In the genomic region with DNA sequence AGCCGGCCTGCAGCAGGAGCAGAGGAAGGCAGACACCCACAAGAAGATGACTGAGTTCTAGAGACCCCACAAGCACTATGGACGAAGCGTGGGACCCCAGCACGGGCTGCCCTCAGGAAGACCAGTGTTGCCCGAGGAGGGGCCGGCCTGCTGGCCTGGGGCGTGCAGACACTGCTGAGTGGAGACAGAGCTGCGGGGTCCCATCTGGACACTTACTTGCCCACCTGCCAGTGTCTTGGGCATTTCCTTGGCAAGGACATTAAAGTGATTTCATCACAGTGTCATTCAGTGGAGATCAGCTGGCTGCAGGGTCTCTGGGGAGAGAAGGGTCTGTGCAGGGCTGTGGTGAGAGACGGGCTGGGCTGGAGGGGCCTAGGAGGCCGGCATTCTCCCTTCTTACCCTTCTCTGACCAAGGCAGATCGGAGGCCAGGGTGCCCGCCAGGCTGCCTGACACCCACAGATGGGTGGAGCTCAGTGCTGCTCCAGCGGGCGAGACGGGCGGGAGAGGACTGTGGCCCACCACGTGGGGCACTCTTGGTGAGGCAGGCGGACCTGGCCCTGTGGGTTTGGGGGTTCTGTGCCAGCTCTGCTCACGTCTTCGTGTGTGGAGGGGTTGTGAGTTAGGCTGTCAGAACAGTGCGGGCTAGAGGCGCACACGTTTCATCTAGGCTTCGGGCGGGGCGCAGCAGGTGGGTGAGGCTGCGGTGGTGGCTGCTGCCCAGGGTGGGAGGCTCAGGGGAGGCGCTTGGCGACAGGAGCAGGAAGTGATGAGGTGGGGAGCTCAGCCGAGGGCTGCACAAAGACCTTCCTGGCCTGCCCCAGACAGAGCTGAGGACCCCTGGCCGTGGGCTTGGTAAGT, we compare ENCODE assay signal across 8 cellular contexts. TPM values are rescaled to one million over a fixed set of nuclear protein-coding genes. Genes with fewer than 3 reads are reported as not detected.
DNase-seq lines count a peak whose midpoint lies in the region; ATAC-seq, FAIRE-seq and TF ChIP-seq lines count a peak whose summit lies in the region.

A gene with protein sequence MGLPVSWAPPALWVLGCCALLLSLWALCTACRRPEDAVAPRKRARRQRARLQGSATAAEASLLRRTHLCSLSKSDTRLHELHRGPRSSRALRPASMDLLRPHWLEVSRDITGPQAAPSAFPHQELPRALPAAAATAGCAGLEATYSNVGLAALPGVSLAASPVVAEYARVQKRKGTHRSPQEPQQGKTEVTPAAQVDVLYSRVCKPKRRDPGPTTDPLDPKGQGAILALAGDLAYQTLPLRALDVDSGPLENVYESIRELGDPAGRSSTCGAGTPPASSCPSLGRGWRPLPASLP (plus strand): TSS at position 806 of the 860 bp plus-strand sequence. CDS start 886 bp downstream, outside the sequence.

- H3K4me3 ChIP-seq in CD4-positive, CD25-positive, alpha-beta regulatory T cell (ENCODE audit: low read depth, low read length), result peak within 1 kb of the TSS; percentile 84
- H3K4me3 ChIP-seq in Karpas-422 (ENCODE audit: low read length) (no peak within 1 kb of the TSS), HepG2 (replicated peaks in 1 of 3; ENCODE audit: insufficient read depth in 1 of 3, low read depth in 2 of 3, low read length in 3 of 3) (peak within 1 kb of the TSS; percentile 46 to 93 (median 85); a peak in 5 of 6 replicates), stomach (peak within 1 kb of the TSS; percentile 40 to 61 (median 52))

- no peaks in the 10 kb centered on the region for H3K9me3 Mint-ChIP-seq in CD4-positive, CD25-positive, alpha-beta regulatory T cell
- no peaks in the 10 kb centered on the region for H3K9me3 Mint-ChIP-seq in activated T-helper 1 cell treated with anti-CD3 and anti-CD28 coated beads, Interleukin-12 subunit alpha, Interleukin-12 subunit beta, Interleukin-2, Interleukin-4 antibody, amounts not matched to agents 30 ng/mL and 10 ng/mL and 1 ng/mL, durations not matched to agents 14 hours and 24 hours and 36 hours

- peaks cover 18% of the 10 kb centered on the region for H3K36me3 Mint-ChIP-seq in CD4-positive, CD25-positive, alpha-beta regulatory T cell
- H3K36me3 Mint-ChIP-seq in activated T-helper 1 cell treated with anti-CD3 and anti-CD28 coated beads, Interleukin-12 subunit alpha, Interleukin-12 subunit beta, Interleukin-2, Interleukin-4 antibody, amounts not matched to agents 30 ng/mL and 10 ng/mL and 1 ng/mL, durations not matched to agents 14 hours and 24 hours and 36 hours (ENCODE audit: low read depth), result peaks cover 18% of the 10 kb centered on the region

- peak; percentile 68 to 72 for ATAC-seq in CD4-positive, CD25-positive, alpha-beta regulatory T cell (ENCODE audit: low read depth in 2 of 2)
- no peak for ATAC-seq in HepG2
- ATAC-seq in GM18870 (IDR thresholded peaks at IDR 0.05; ENCODE audit: unreplicated experiment), result no peak

- no peaks in the 10 kb centered on the region for H3K9me3 ChIP-seq in CD4-positive, CD25-positive, alpha-beta regulatory T cell (ENCODE audit: control insufficient read depth in 2 of 2, low read length in 2 of 2)
- H3K9me3 ChIP-seq in Karpas-422 (ENCODE audit: low read length), result no peaks in the 10 kb centered on the region
- H3K9me3 ChIP-seq in HepG2 (ENCODE audit: low read length), result no peaks in the 10 kb centered on the region
- H3K9me3 ChIP-seq in stomach, result no peaks in the 10 kb centered on the region

- H3K79me2 ChIP-seq in Karpas-422 (ENCODE audit: low read length) (peaks cover 6% of the 10 kb centered on the region; the same call in 1 of the 2 replicates), HepG2 (ENCODE audit: insufficient read depth, low read length) (peaks cover 33% of the 10 kb centered on the region)

- H3K4me2 ChIP-seq in Karpas-422 (ENCODE audit: low read depth, low read length, poor library complexity, severe bottlenecking), result peak within 1 kb of the TSS; percentile 5
- peak within 1 kb of the TSS; percentile 90 for H3K4me2 ChIP-seq in HepG2 (ENCODE audit: low read depth, low read length)

- POLR2A ChIA-PET in HepG2 (lab: Yijun Ruan, JAX), result interaction anchor here (0.7 to 7.3 kb wide), 8 partner anchors 9 to 243 kb away, joined by 3 to 190 read pairs (median 16); partner anchors contain the start of genes ARFRP1, SAMD10, TPD52L2 and ZGPAT

- no peaks in the 10 kb centered on the region for H3K9me2 ChIP-seq in Karpas-422 (replicated peaks; ENCODE audit: insufficient read depth, low read length)

- H3K36me3 ChIP-seq in CD4-positive, CD25-positive, alpha-beta regulatory T cell (ENCODE audit: control insufficient read depth, insufficient read depth, low read length), result peaks cover 15% of the 10 kb centered on the region
- no peaks in the 10 kb centered on the region; the same call in 1 of the 2 replicates for H3K36me3 ChIP-seq in Karpas-422 (ENCODE audit: insufficient read depth, low read length)
- H3K36me3 ChIP-seq in HepG2 (replicated peaks in 1 of 2; ENCODE audit: control insufficient read depth in 1 of 2, insufficient read depth in 2 of 2, low read length in 2 of 2), result peaks cover 30 to 32% of the 10 kb centered on the region in 2 experiments
- peaks cover 22 to 37% (median 35%) of the 10 kb centered on the region in 4 donors for H3K36me3 ChIP-seq in stomach

- DNase-seq in CD4-positive, CD25-positive, alpha-beta regulatory T cell, result peak; percentile 73 to 96 (median 86)
- peak; percentile 61 for DNase-seq in Karpas-422
- DNase-seq in activated T-helper 1 cell treated with anti-CD3 and anti-CD28 coated beads, Interleukin-12 subunit alpha, Interleukin-12 subunit beta, Interleukin-2, Interleukin-4 antibody, amounts not matched to agents 30 ng/mL and 10 ng/mL and 1 ng/mL, durations not matched to agents 14 hours and 24 hours and 36 hours (ENCODE audit: low spot score), result peak; percentile 53
- DNase-seq in HepG2 (ENCODE audit: low spot score), result no peak
- peak; percentile 71 for DNase-seq in stomach
- no peak for DNase-seq in DMS153 (lab: John Stamatoyannopoulos, UW)
- no peak for DNase-seq in NCI-H1417 (lab: John Stamatoyannopoulos, UW)

- H3K4me1 Mint-ChIP-seq in CD4-positive, CD25-positive, alpha-beta regulatory T cell, result peaks cover 0 to 23% (median 11%) of the 10 kb centered on the region in 4 donors
- H3K4me1 Mint-ChIP-seq in activated T-helper 1 cell treated with anti-CD3 and anti-CD28 coated beads, Interleukin-12 subunit alpha, Interleukin-12 subunit beta, Interleukin-2, Interleukin-4 antibody, amounts not matched to agents 30 ng/mL and 10 ng/mL and 1 ng/mL, durations not matched to agents 14 hours and 24 hours and 36 hours (ENCODE audit: low read depth), result peaks cover 21% of the 10 kb centered on the region

- no peak within 1 kb of the TSS for H3K9ac ChIP-seq in Karpas-422 (ENCODE audit: low read length)
- H3K9ac ChIP-seq in HepG2 (ENCODE audit: insufficient read depth, low read depth, low read length), result peak within 1 kb of the TSS; percentile 72

- no peak for TF ChIP-seq RAD21 in HepG2 (CRISPR knock-in tag; IDR thresholded peaks at IDR 0.05)

- in situ Hi-C loops in HepG2 (cut with HindIII; ENCODE audit: extremely low pct_ligation_motif_present, low pct_unique_long_range_greater_than_20kb), result no loop called here

- H3K4me3 Mint-ChIP-seq in CD4-positive, CD25-positive, alpha-beta regulatory T cell, result peak within 1 kb of the TSS; percentile 88 to 94 (median 93)
- peak within 1 kb of the TSS; percentile 79 for H3K4me3 Mint-ChIP-seq in activated T-helper 1 cell treated with anti-CD3 and anti-CD28 coated beads, Interleukin-12 subunit alpha, Interleukin-12 subunit beta, Interleukin-2, Interleukin-4 antibody, amounts not matched to agents 30 ng/mL and 10 ng/mL and 1 ng/mL, durations not matched to agents 14 hours and 24 hours and 36 hours

- CTCF ChIA-PET in HepG2 (lab: Yijun Ruan, JAX; ENCODE audit: low intra/inter-chr PET ratio, low total read pairs), result interaction anchor here (2.5 kb wide), 1 partner anchor 29 kb away, joined by 8 read pairs; the partner anchor contains the start of genes ARFRP1 and ZGPAT

- peak within 1 kb of the TSS; percentile 89 to 95 (median 92) for H3K27ac Mint-ChIP-seq in CD4-positive, CD25-positive, alpha-beta regulatory T cell
- peak within 1 kb of the TSS; percentile 2 for H3K27ac Mint-ChIP-seq in activated T-helper 1 cell treated with anti-CD3 and anti-CD28 coated beads, Interleukin-12 subunit alpha, Interleukin-12 subunit beta, Interleukin-2, Interleukin-4 antibody, amounts not matched to agents 30 ng/mL and 10 ng/mL and 1 ng/mL, durations not matched to agents 14 hours and 24 hours and 36 hours

- H2AFZ ChIP-seq in Karpas-422 (ENCODE audit: low read length) (no peak within 1 kb of the TSS), HepG2 (ENCODE audit: low read length) (no peak within 1 kb of the TSS)

- H3K27me3 ChIP-seq in CD4-positive, CD25-positive, alpha-beta regulatory T cell (ENCODE audit: control insufficient read depth, insufficient read depth, low read length), result no peaks in the 10 kb centered on the region
- H3K27me3 ChIP-seq in Karpas-422 (ENCODE audit: low read length) (no peaks in the 10 kb centered on the region), HepG2 (ENCODE audit: control insufficient read depth in 1 of 2, insufficient read depth in 2 of 2, low read length in 2 of 2) (no peaks in the 10 kb centered on the region), stomach (peaks cover 0 to 6% (median 0%) of the 10 kb centered on the region in 3 donors)

- no peaks in the 10 kb centered on the region for H3K27me3 Mint-ChIP-seq in CD4-positive, CD25-positive, alpha-beta regulatory T cell
- no peaks in the 10 kb centered on the region for H3K27me3 Mint-ChIP-seq in activated T-helper 1 cell treated with anti-CD3 and anti-CD28 coated beads, Interleukin-12 subunit alpha, Interleukin-12 subunit beta, Interleukin-2, Interleukin-4 antibody, amounts not matched to agents 30 ng/mL and 10 ng/mL and 1 ng/mL, durations not matched to agents 14 hours and 24 hours and 36 hours (ENCODE audit: insufficient read depth)

- H4K20me1 ChIP-seq in Karpas-422 (ENCODE audit: insufficient read depth, low read depth, low read length) (peaks cover 20% of the 10 kb centered on the region), HepG2 (ENCODE audit: insufficient read depth, low read length) (no peaks in the 10 kb centered on the region)

- H3K27ac ChIP-seq in CD4-positive, CD25-positive, alpha-beta regulatory T cell (ENCODE audit: insufficient read depth, low read length, poor library complexity, severe bottlenecking), result peak within 1 kb of the TSS; percentile 82
- H3K27ac ChIP-seq in Karpas-422 (ENCODE audit: low read length) (no peak within 1 kb of the TSS), HepG2 (ENCODE audit: extremely low read length, insufficient read depth, low read length) (peak within 1 kb of the TSS; percentile 93), stomach (peak within 1 kb of the TSS; percentile 52 to 88 (median 79))

- BruUV-seq in HepG2 (replicated peaks; lab: Mats Ljungman, UMichigan), result no TSS peak

- TF ChIP-seq POLR2A in HepG2 (IDR thresholded peaks at IDR 0.05; ENCODE audit: insufficient read depth in 1 of 2, low read depth in 2 of 2, low read length in 2 of 2), result no peak
- no peak for TF ChIP-seq POLR2A in stomach (IDR thresholded peaks at IDR 0.05)

- 92% methylated on average over 29 of the region's 31 CpGs for WGBS in HepG2 (ENCODE audit: low lambda C conversion rate)
- 40 to 61% (median 51%) methylated on average over 16 to 31 of the region's 31 CpGs for WGBS in stomach, 5 donors

- FAIRE-seq in HepG2 (lab: Jason Lieb, UNC), result no peak

- TF ChIP-seq CTCF in HepG2 (CRISPR knock-in tag; IDR thresholded peaks at IDR 0.05), result no peak
- TF ChIP-seq CTCF in stomach (IDR thresholded peaks at IDR 0.05), result no peak

- peaks cover 53% of the 10 kb centered on the region for H3K4me1 ChIP-seq in CD4-positive, CD25-positive, alpha-beta regulatory T cell (ENCODE audit: control insufficient read depth, insufficient read depth, low read length, poor library complexity, severe bottlenecking)
- H3K4me1 ChIP-seq in Karpas-422 (ENCODE audit: low read length) (peaks cover 26% of the 10 kb centered on the region), HepG2 (ENCODE audit: insufficient read depth, low read length) (peaks cover 41% of the 10 kb centered on the region), stomach (peaks cover 34 to 49% (median 47%) of the 10 kb centered on the region in 4 donors)

- TF ChIP-seq EP300 in HepG2 (IDR thresholded peaks at IDR 0.05; ENCODE audit: low read depth in 2 of 2, low read length in 2 of 2) (no peak), HepG2 (CRISPR knock-in tag; IDR thresholded peaks at IDR 0.05; ENCODE audit: borderline replicate concordance) (no peak), stomach (IDR thresholded peaks at IDR 0.05) (no peak)

- intact Hi-C loops in activated T-helper 1 cell treated with anti-CD3 and anti-CD28 coated beads, Interleukin-12 subunit alpha, Interleukin-12 subunit beta, Interleukin-2, Interleukin-4 antibody, amounts not matched to agents 30 ng/mL and 10 ng/mL and 1 ng/mL, durations not matched to agents 14 hours and 24 hours and 36 hours (cut with micrococcal nuclease), result loop anchor here (5.0 to 10.0 kb wide), 3 partner anchors 199 to 306 kb away; partner anchors contain the start of genes PTK6 and SAMD10
- intact Hi-C loops in HepG2 (cut with micrococcal nuclease; ENCODE audit: unreplicated experiment) (loop anchor here (5.0 kb wide), 1 partner anchor 199 kb away; the partner anchor contains the start of gene PTK6), stomach (cut with DNase I; ENCODE audit: low total_unique reads) (no loop called here)

RNA-seq across cellular contexts. Expression of the gene that starts here (rescaled TPM):
- 237 TPM for total RNA-seq in CD4-positive, CD25-positive, alpha-beta regulatory T cell
- 100 to 1,000 TPM; 338 to 547 (median 430) TPM for polyA plus RNA-seq in CD4-positive, CD25-positive, alpha-beta regulatory T cell
- total RNA-seq in Karpas-422 (2014; rRNA removed; shearing (Covaris generic); ENCODE audit: low replicate concordance), result 3.4 and 9.8 TPM in 2 replicates
- total RNA-seq in activated T-helper 1 cell treated with anti-CD3 and anti-CD28 coated beads, Interleukin-12 subunit alpha, Interleukin-12 subunit beta, Interleukin-2, Interleukin-4 antibody, amounts not matched to agents 30 ng/mL and 10 ng/mL and 1 ng/mL, durations not matched to agents 14 hours and 24 hours and 36 hours, result 12.1 TPM in 2 replicates
- total RNA-seq in HepG2 (2016; rRNA removed; fragmentation: Illumina TruSeq; extraction: Trizol) (51.5 and 61.5 TPM in 2 replicates), stomach (100 to 1,000 TPM in 1 of 5 donors, 10 to 100 TPM in 2, 1 to 10 TPM in 2; 3.6 to 117 (median 16.8) TPM)
- total RNA-seq in HepG2 (2016; cell fraction: cytosol; rRNA removed; fragmentation: Illumina TruSeq; extraction: Trizol; ENCODE audit: low read depth), result 59.8 and 81.2 TPM in 2 replicates
- total RNA-seq in HepG2 (2016; cell fraction: insoluble cytoplasmic fraction; rRNA removed; fragmentation: Illumina TruSeq; extraction: Trizol), result 46.5 and 57.9 TPM in 2 replicates
- total RNA-seq in HepG2 (2016; cell fraction: membrane; rRNA removed; fragmentation: Illumina TruSeq; extraction: Trizol), result 59.4 and 77.4 TPM in 2 replicates
- total RNA-seq in HepG2 (2016; cell fraction: nucleus; rRNA removed; fragmentation: Illumina TruSeq; extraction: Trizol), result 31.7 and 32.4 TPM in 2 replicates
- polyA plus RNA-seq in HepG2 (2011; rRNA removed) (13.0 and 23.5 TPM in 2 replicates), stomach (10 to 100 TPM; 17.1 to 24.3 (median 19.9) TPM)
- 20.4 and 43.4 TPM in 2 replicates for polyA plus RNA-seq in HepG2 (2011; cell fraction: cytosol; rRNA removed)
- 145 and 202 TPM in 2 replicates for polyA plus RNA-seq in HepG2 (2011; cell fraction: nucleus; rRNA removed)
- polyA plus RNA-seq in HepG2 (2012), result 14.6 and 20.3 TPM in 2 replicates
- polyA plus RNA-seq in HepG2 (2016; cell fraction: cytosol; fragmentation: Illumina TruSeq; extraction: Trizol; ENCODE audit: low read depth), result 90.7 and 108 TPM in 2 replicates
- 72.4 and 82.2 TPM in 2 replicates for polyA plus RNA-seq in HepG2 (2016; cell fraction: insoluble cytoplasmic fraction; fragmentation: Illumina TruSeq; extraction: Trizol; ENCODE audit: low read depth)
- polyA plus RNA-seq in HepG2 (2016; cell fraction: membrane; fragmentation: Illumina TruSeq; extraction: Trizol; ENCODE audit: low read depth), result 75.9 and 77.5 TPM in 2 replicates
- polyA plus RNA-seq in HepG2 (2016; cell fraction: nucleus; fragmentation: Illumina TruSeq; extraction: Trizol; ENCODE audit: insufficient read depth, low read depth), result 89.9 and 96.0 TPM in 2 replicates
- 2.1 and 20.3 TPM in 2 replicates for polyA minus RNA-seq in HepG2 (2011; rRNA and poly(A)+ RNA removed; ENCODE audit: low replicate concordance)
- polyA minus RNA-seq in HepG2 (2011; cell fraction: cytosol; rRNA and poly(A)+ RNA removed), result 22.2 and 31.7 TPM in 2 replicates
- 13.2 and 15.8 TPM in 2 replicates for polyA minus RNA-seq in HepG2 (2011; cell fraction: nucleus; rRNA and poly(A)+ RNA removed)

Comparison
In these comparisons a context has a peak if more than half of its experiments do, and no peak if none do; other contexts are left out.
1. ATAC-seq: peak in CD4-positive, CD25-positive, alpha-beta regulatory T cell (2 of 2); none in HepG2 (single experiment) and GM18870 (single experiment).
2. DNase-seq: peak in CD4-positive, CD25-positive, alpha-beta regulatory T cell (3 of 3), Karpas-422 (single experiment), activated T-helper 1 cell treated with anti-CD3 and anti-CD28 coated beads, Interleukin-12 subunit alpha, Interleukin-12 subunit beta, Interleukin-2, Interleukin-4 antibody, amounts not matched to agents 30 ng/mL and 10 ng/mL and 1 ng/mL, durations not matched to agents 14 hours and 24 hours and 36 hours (single experiment) and stomach (single experiment); none in HepG2 (single experiment), DMS153 (single experiment) and NCI-H1417 (0 of 3).